Comparison of ENCODE assay signal across 8 cellular contexts in genomic region chr22:45863981-45864751, GRCh38.
DNase-seq lines count a peak whose midpoint lies in the region; FAIRE-seq and TF ChIP-seq lines count a peak whose summit lies in the region.

No MANE protein-coding gene starts in this region.

- H3K36me3 Mint-ChIP-seq in Calu3 (ENCODE audit: insufficient read depth, unreplicated experiment) (peaks cover 50% of the 10 kb centered on the region), progenitor cell of endocrine pancreas (ENCODE audit: insufficient read depth) (peaks cover 6% of the 10 kb centered on the region)

- TF ChIP-seq CTCF in Calu3 (IDR thresholded peaks at IDR 0.05; ENCODE audit: unreplicated experiment), result peak; percentile 99
- peak; percentile 89 for TF ChIP-seq CTCF in KMS-11 (conservative IDR thresholded peaks at IDR 0.05; ENCODE audit: low read depth, low read length)
- TF ChIP-seq CTCF in RWPE1 (conservative IDR thresholded peaks at IDR 0.05; ENCODE audit: low read depth), result peak; percentile 90
- TF ChIP-seq CTCF in progenitor cell of endocrine pancreas (IDR thresholded peaks at IDR 0.05; ENCODE audit: unreplicated experiment), result peak; percentile 90

- H4K20me1 ChIP-seq in KMS-11 (ENCODE audit: insufficient read depth), result no peaks in the 10 kb centered on the region

- intact Hi-C loops in Calu3 (cut with micrococcal nuclease; ENCODE audit: unreplicated experiment), result loop anchor here (2.0 to 10.0 kb wide), 2 partner anchors 111 to 289 kb away; no protein-coding TSS in a partner anchor

- CTCF ChIA-PET in Calu3 (lab: Charles Lee), result interaction anchor here (0.6 to 2.5 kb wide), 19 partner anchors 28 to 315 kb away, joined by 3 to 18 read pairs (median 4); no protein-coding TSS in a partner anchor
- CTCF ChIA-PET in RWPE1 (lab: Yijun Ruan, JAX), result interaction anchor here (0.5 to 2.7 kb wide), 19 partner anchors 8 to 214 kb away, joined by 3 to 13 read pairs (median 3); no protein-coding TSS in a partner anchor

- peak overlapping the region; percentile 20 for H3K4me3 Mint-ChIP-seq in Calu3 (ENCODE audit: low read depth, unreplicated experiment)
- no peak overlapping the region for H3K4me3 Mint-ChIP-seq in progenitor cell of endocrine pancreas (ENCODE audit: low read depth)

- peak overlapping the region; percentile 76 for H3K27ac Mint-ChIP-seq in Calu3 (ENCODE audit: unreplicated experiment)
- H3K27ac Mint-ChIP-seq in progenitor cell of endocrine pancreas, result peak overlapping the region; percentile 67

- BruUV-seq in Calu3 (replicated peaks; lab: Mats Ljungman, UMichigan), result no TSS peak

- FAIRE-seq in urothelium cell line (lab: Jason Lieb, UNC), result peak; percentile 95

- H3K27me3 Mint-ChIP-seq in Calu3 (ENCODE audit: unreplicated experiment) (peaks cover 18% of the 10 kb centered on the region), progenitor cell of endocrine pancreas (peaks cover 46% of the 10 kb centered on the region)

- H3K9me3 Mint-ChIP-seq in Calu3 (ENCODE audit: low read depth, unreplicated experiment), result no peaks in the 10 kb centered on the region
- peaks cover 4% of the 10 kb centered on the region for H3K9me3 Mint-ChIP-seq in progenitor cell of endocrine pancreas (ENCODE audit: low read depth)

- peaks cover 34% of the 10 kb centered on the region for H3K4me1 Mint-ChIP-seq in Calu3 (ENCODE audit: low read depth, unreplicated experiment)
- H3K4me1 Mint-ChIP-seq in progenitor cell of endocrine pancreas (ENCODE audit: low read depth), result peaks cover 26% of the 10 kb centered on the region

- H3K9ac ChIP-seq in KMS-11, result no peak overlapping the region

- no peaks in the 10 kb centered on the region for H3K79me2 ChIP-seq in KMS-11 (ENCODE audit: insufficient read depth, low read depth)

- peak; percentile 87 for DNase-seq in Calu3
- peak; percentile 44 for DNase-seq in RWPE1 (ENCODE audit: low spot score)
- peak; percentile 45 for DNase-seq in activated effector memory CD4-positive, alpha-beta T cell treated with Interleukin-2 at 50 U/mL for 16 hours
- peak; percentile 76 for DNase-seq in glomerular visceral epithelial cell (ENCODE audit: extremely low spot score)
- DNase-seq in progenitor cell of endocrine pancreas (ENCODE audit: low spot score, unreplicated experiment), result peak; percentile 71
- DNase-seq in urothelium cell line (ENCODE audit: low spot score), result peak; percentile 79
- no peak for DNase-seq in cerebellum (ENCODE audit: low spot score)

- POLR2A ChIA-PET in RWPE1 (lab: Yijun Ruan, JAX; ENCODE audit: low non-redundant PET), result interaction anchor here (0.5 kb wide), 2 partner anchors 32 to 118 kb away, joined by 3 read pairs; no protein-coding TSS in a partner anchor

- no peaks in the 10 kb centered on the region for H3K36me3 ChIP-seq in KMS-11 (ENCODE audit: insufficient read depth)

- H3K4me1 ChIP-seq in KMS-11 (ENCODE audit: low read depth, poor library complexity, severe bottlenecking), result no peaks in the 10 kb centered on the region

- H3K27ac ChIP-seq in KMS-11 (no peak overlapping the region), RWPE1 (peak overlapping the region; percentile 48)

- no peak overlapping the region for H3K4me2 ChIP-seq in KMS-11

- no peak overlapping the region for H2AFZ ChIP-seq in KMS-11 (ENCODE audit: low read depth)

- no peaks in the 10 kb centered on the region; the same call in 1 of the 2 replicates for H3K27me3 ChIP-seq in KMS-11 (ENCODE audit: insufficient read depth, low read depth)

- no peak overlapping the region for H3K4me3 ChIP-seq in KMS-11 (IDR thresholded peaks at IDR 0.05; ENCODE audit: insufficient read depth, low read depth, low read length)
